25 cellular contexts compared by ENCODE assay signal in the genomic region with DNA sequence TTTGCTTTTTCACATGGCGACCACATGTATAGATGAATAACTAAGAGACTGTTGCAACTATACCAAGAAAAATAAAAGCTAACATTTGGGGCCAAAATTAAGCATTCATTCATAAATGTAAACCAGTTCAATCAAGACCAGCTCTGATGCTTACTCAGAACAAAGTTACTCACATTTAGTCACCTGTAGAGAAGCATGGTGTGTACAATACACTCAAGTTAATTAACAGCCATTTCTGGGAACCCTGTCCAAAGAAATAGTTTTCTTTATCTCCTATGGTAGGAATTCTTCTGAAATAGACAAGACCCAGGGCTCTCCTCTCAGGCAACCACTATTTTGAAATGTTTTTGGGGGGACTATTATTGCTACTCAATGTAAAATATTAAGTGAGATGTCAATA. TPM values are rescaled to one million over a fixed set of nuclear protein-coding genes. Genes with fewer than 3 reads are reported as not detected.
A peak's percentile ranks its signal among the peaks of the same experiment; 100 is the strongest.
DNase-seq lines count a peak whose midpoint lies in the region; ATAC-seq and TF ChIP-seq lines count a peak whose summit lies in the region.
"Had no signal": no experiment of that assay in that cellular context is flagged by ENCODE, and none has a peak within 500 bp of the region (broad histone marks: within the 10 kb centered on the region; RNA-seq: fewer than 3 reads in every experiment).

No MANE protein-coding gene starts in this region.

- no peak overlapping the region for H2BK120ac ChIP-seq in neuronal stem cell (ENCODE audit: low read depth, low read length)

- H3K4me3 ChIP-seq in epithelial cell of proximal tubule (ENCODE audit: low read depth, low read length), result peak overlapping the region; percentile 41
- no peak overlapping the region for H3K4me3 ChIP-seq in neuronal stem cell (ENCODE audit: low read length in 2 of 2)
- H3K4me3 ChIP-seq: gastroesophageal sphincter, tibial nerve had no signal

- H3K36me3 ChIP-seq in neuronal stem cell (replicated peaks in 1 of 2; ENCODE audit: control insufficient read depth in 2 of 2, insufficient read depth in 2 of 2, low read length in 2 of 2), result no peaks in the 10 kb centered on the region
- H3K36me3 ChIP-seq: BE2C, gastroesophageal sphincter, tibial nerve had no signal

- no peak overlapping the region for H3K4ac ChIP-seq in neuronal stem cell (ENCODE audit: low read length)

- no peaks in the 10 kb centered on the region for H3K27me3 ChIP-seq in neuronal stem cell (ENCODE audit: control insufficient read depth in 3 of 3, insufficient read depth in 3 of 3, low read depth in 1 of 3, low read length in 3 of 3)
- H3K27me3 ChIP-seq: BE2C, gastroesophageal sphincter, tibial nerve had no signal

- WGBS in neuronal stem cell (ENCODE audit: extremely low coverage in 2 of 2, insufficient read length in 2 of 2, insufficient replicate concordance in 1 of 2), 2 donors, result no CpG with 5 or more reads among the region's 1 CpG

- peaks cover 0 to 3% of the 10 kb centered on the region in 2 donors for H3K4me1 ChIP-seq in neuronal stem cell (ENCODE audit: control insufficient read depth in 2 of 2, insufficient read depth in 1 of 2, low read depth in 1 of 2, low read length in 2 of 2)
- H3K4me1 ChIP-seq: BE2C, gastroesophageal sphincter, tibial nerve had no signal

- H4K91ac ChIP-seq in neuronal stem cell (ENCODE audit: low read depth, low read length, poor library complexity), result no peak overlapping the region

- no peak overlapping the region for H2BK15ac ChIP-seq in neuronal stem cell (ENCODE audit: low read length)

- no peak overlapping the region for H2BK12ac ChIP-seq in neuronal stem cell (ENCODE audit: low read length)

- H3K14ac ChIP-seq in neuronal stem cell (ENCODE audit: low read length), result no peak overlapping the region

- no peak for ATAC-seq in GM18519 (IDR thresholded peaks at IDR 0.05; ENCODE audit: low FRiP score, unreplicated experiment)
- ATAC-seq: activated CD8-positive, alpha-beta memory T cell treated with anti-CD3 and anti-CD28 coated beads, Interleukin-2, amount 10 ng/mL, durations not matched to agents 7 days and 5 days; esophagus mucosa; gastroesophageal sphincter; left colon; naive thymus-derived CD4-positive, alpha-beta T cell; right cardiac atrium had no signal

- H3K18ac ChIP-seq in neuronal stem cell (ENCODE audit: low read length), result no peak overlapping the region

- no peak overlapping the region for H3K4me2 ChIP-seq in neuronal stem cell (ENCODE audit: insufficient read depth, low read length, poor library complexity, severe bottlenecking)

- no peak overlapping the region for H4K8ac ChIP-seq in neuronal stem cell (ENCODE audit: low read depth, low read length)

- TF ChIP-seq CTCF in epithelial cell of proximal tubule (conservative IDR thresholded peaks at IDR 0.05; ENCODE audit: low read depth, low read length), result no peak

- no peak overlapping the region for H2BK5ac ChIP-seq in neuronal stem cell (ENCODE audit: low read length)

- peak overlapping the region; percentile 5 for H2AFZ ChIP-seq in neuronal stem cell (ENCODE audit: low read length)

- no peaks in the 10 kb centered on the region for H3K9me3 ChIP-seq in neuronal stem cell (replicated peaks in 1 of 2; ENCODE audit: control insufficient read depth in 2 of 2, insufficient read depth in 1 of 2, low read depth in 1 of 2, low read length in 2 of 2)
- H3K9me3 ChIP-seq: BE2C, gastroesophageal sphincter, tibial nerve had no signal

- H3K27ac ChIP-seq in neuronal stem cell (replicated peaks; ENCODE audit: low read length), result no peak overlapping the region
- H3K27ac ChIP-seq: gastroesophageal sphincter, tibial nerve had no signal

- no peaks in the 10 kb centered on the region for H3K79me1 ChIP-seq in neuronal stem cell (ENCODE audit: low read depth, low read length)

- DNase-seq in NCI-H1105 treated with DMSO at 0.1 percent for 48 hours (lab: John Stamatoyannopoulos, UW) (peak; percentile 30), NCI-H1105 (lab: John Stamatoyannopoulos, UW) (no peak), NCI-H748 treated with DMSO at 0.1 percent for 48 hours (lab: John Stamatoyannopoulos, UW) (peak; percentile 76), epithelial cell of proximal tubule (ENCODE audit: low read depth) (peak; percentile 60), neuronal stem cell (ENCODE audit: low spot score) (no peak), NCI-H82 (lab: John Stamatoyannopoulos, UW) (no peak), DMS114 treated with DMSO at 0.1 percent for 48 hours (lab: John Stamatoyannopoulos, UW; ENCODE audit: unreplicated experiment) (no peak)
- DNase-seq: 8988T; activated CD4-positive, alpha-beta T cell treated with anti-CD3 and anti-CD28 coated beads, Interleukin-2, amount 10 ng/mL, durations not matched to agents 24 days and 14 days; activated CD8-positive, alpha-beta memory T cell treated with anti-CD3 and anti-CD28 coated beads, Interleukin-2, amount 10 ng/mL, durations not matched to agents 7 days and 5 days; BE2C; effector CD4-positive, alpha-beta T cell; H9; left colon; naive thymus-derived CD4-positive, alpha-beta T cell; NCI-H1436 treated with DMSO at 0.1 percent for 48 hours; NCI-H226; right cardiac atrium; T-helper 2 cell had no signal

- H3K23ac ChIP-seq in neuronal stem cell (ENCODE audit: low read depth, low read length, poor library complexity), result no peak overlapping the region

- no peak overlapping the region for H3K9ac ChIP-seq in neuronal stem cell (ENCODE audit: low read depth, low read length, poor library complexity)

- H2AK5ac ChIP-seq in neuronal stem cell (ENCODE audit: low read depth, low read length), result no peak overlapping the region

RNA-seq across cellular contexts. Expression of a gene that starts 1.6 kb away (rescaled TPM):
- 0.52 and 0.94 TPM in 2 replicates for total RNA-seq in epithelial cell of proximal tubule
- 0.20 TPM for polyA plus RNA-seq in neuronal stem cell (2013, experiment 1 of 2)
- 0.18 TPM for polyA plus RNA-seq in neuronal stem cell (2013, experiment 2 of 2)
- total RNA-seq: activated T-helper 1 cell treated with anti-CD3 and anti-CD28 coated beads, Interleukin-12 subunit alpha, Interleukin-12 subunit beta, Interleukin-2, Interleukin-4 antibody, amounts not matched to agents 30 ng/mL and 10 ng/mL and 1 ng/mL, durations not matched to agents 14 hours and 24 hours and 36 hours; H9; osteocyte had no signal
- polyA plus RNA-seq: naive thymus-derived CD4-positive, alpha-beta T cell had no signal

RNA-seq across cellular contexts. Expression of a gene that starts 37.0 kb away (rescaled TPM):
- under 0.01 and 0.07 TPM in 2 replicates for total RNA-seq in epithelial cell of proximal tubule
- 0.04 TPM for polyA plus RNA-seq in neuronal stem cell (2013, experiment 1 of 2)
- polyA plus RNA-seq in neuronal stem cell (2013, experiment 2 of 2), result 0.06 TPM
- total RNA-seq: activated CD4-positive, alpha-beta T cell treated with anti-CD3 and anti-CD28 coated beads, Interleukin-2, amount 10 ng/mL, durations not matched to agents 24 days and 14 days; activated T-helper 1 cell treated with anti-CD3 and anti-CD28 coated beads, Interleukin-12 subunit alpha, Interleukin-12 subunit beta, Interleukin-2, Interleukin-4 antibody, amounts not matched to agents 30 ng/mL and 10 ng/mL and 1 ng/mL, durations not matched to agents 14 hours and 24 hours and 36 hours; naive thymus-derived CD4-positive, alpha-beta T cell had no signal
- polyA plus RNA-seq: naive thymus-derived CD4-positive, alpha-beta T cell had no signal

Comparison
In these comparisons a context has a peak if more than half of its experiments do, and no peak if none do; other contexts are left out.
1. DNase-seq: peak in NCI-H1105 treated with DMSO at 0.1 percent for 48 hours (single experiment), NCI-H748 treated with DMSO at 0.1 percent for 48 hours (single experiment) and epithelial cell of proximal tubule (single experiment); none in NCI-H1105 (single experiment), neuronal stem cell (single experiment), NCI-H82 (single experiment) and DMS114 treated with DMSO at 0.1 percent for 48 hours (single experiment).